ENCODE assay signal across 10 cellular contexts in the genomic region with DNA sequence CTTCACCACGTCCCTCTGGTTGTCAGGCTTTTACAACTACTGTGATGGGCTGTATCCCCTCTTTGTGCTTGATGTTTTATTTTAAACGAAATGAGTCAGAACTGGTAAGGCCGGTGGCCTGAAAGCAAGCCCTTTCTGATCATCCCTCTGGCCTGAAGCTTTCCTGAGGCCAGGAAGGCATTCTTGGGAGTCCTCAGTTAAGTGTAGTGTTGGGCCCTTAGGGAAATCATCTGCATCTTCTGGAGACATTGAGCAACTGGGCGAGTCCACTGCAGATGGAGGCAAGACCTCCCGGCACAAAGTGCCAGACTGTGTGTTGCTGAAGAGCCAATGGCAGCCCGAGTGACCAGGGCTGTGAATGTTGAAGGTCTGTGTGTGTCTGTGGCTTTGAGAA. TPM values are rescaled to one million over a fixed set of nuclear protein-coding genes. Genes with fewer than 3 reads are reported as not detected.
A peak's percentile ranks its signal among the peaks of the same experiment; 100 is the strongest.
DNase-seq lines count a peak whose midpoint lies in the region; TF ChIP-seq lines count a peak whose summit lies in the region.
"Had no signal": no experiment of that assay in that cellular context is flagged by ENCODE, and none has a peak within 500 bp of the region (broad histone marks: within the 10 kb centered on the region; RNA-seq: fewer than 3 reads in every experiment).

No MANE protein-coding gene starts in this region.

- DNase-seq in NCI-H128 (lab: John Stamatoyannopoulos, UW; ENCODE audit: unreplicated experiment): peak; percentile 27
- no peak for DNase-seq in esophagus muscularis mucosa (ENCODE audit: extremely low spot score)
- DNase-seq in mesenchymal stem cell: peak; percentile 41
- no peak for DNase-seq in suprapubic skin (ENCODE audit: low spot score in 2 of 2)
- DNase-seq in NCI-H2227 treated with DMSO at 0.1 percent for 48 hours (lab: John Stamatoyannopoulos, UW): no peak
- DNase-seq in NCI-H446 treated with DMSO at 0.1 percent for 48 hours (lab: John Stamatoyannopoulos, UW): no peak
- DNase-seq in SHP77 treated with DMSO at 0.1 percent for 48 hours (lab: John Stamatoyannopoulos, UW): no peak
- DNase-seq: sigmoid colon, uterus had no signal

- no peak overlapping the region for H3K14ac ChIP-seq in mesenchymal stem cell (ENCODE audit: low read length in 2 of 2)

- H2AK5ac ChIP-seq in mesenchymal stem cell (ENCODE audit: low read length, severe bottlenecking): no peak overlapping the region

- intact Hi-C loops in esophagus muscularis mucosa (cut with DNase I): no loop called here

- H3K27ac ChIP-seq in esophagus muscularis mucosa (replicated peaks in 1 of 4): peak overlapping the region in 1 of 4 donors; percentile 23
- no peak overlapping the region for H3K27ac ChIP-seq in mesenchymal stem cell (ENCODE audit: low read length, poor library complexity, severe bottlenecking)
- no peak overlapping the region for H3K27ac ChIP-seq in suprapubic skin
- H3K27ac ChIP-seq: left lung, uterus had no signal

- peak overlapping the region; percentile 99 for H3K4me2 ChIP-seq in mesenchymal stem cell (ENCODE audit: low read length, poor library complexity, severe bottlenecking)

- no peak overlapping the region for H3K4ac ChIP-seq in mesenchymal stem cell (ENCODE audit: low read depth in 1 of 2, low read length in 2 of 2)

- H2BK120ac ChIP-seq in mesenchymal stem cell (ENCODE audit: low read depth, low read length): no peak overlapping the region

- 73% methylated on average over 5 of the region's 6 CpGs for WGBS in esophagus muscularis mucosa
- 26% methylated on average over 4 of the region's 6 CpGs for WGBS in mesenchymal stem cell
- WGBS in suprapubic skin: 63% methylated on average over 5 of the region's 6 CpGs

- no peak overlapping the region for H3K23ac ChIP-seq in mesenchymal stem cell (ENCODE audit: low read length in 2 of 2)

- peak overlapping the region; percentile 12 for H4K8ac ChIP-seq in mesenchymal stem cell (ENCODE audit: low read length)

- H2AFZ ChIP-seq in mesenchymal stem cell (ENCODE audit: low read depth, low read length): peak overlapping the region; percentile 24

- TF ChIP-seq EP300 in esophagus muscularis mucosa (IDR thresholded peaks at IDR 0.05): no peak
- TF ChIP-seq EP300 in suprapubic skin (IDR thresholded peaks at IDR 0.05): no peak

- H3K9ac ChIP-seq in mesenchymal stem cell (ENCODE audit: low read length): peak overlapping the region; percentile 54

- peak overlapping the region; percentile 16 for H2BK15ac ChIP-seq in mesenchymal stem cell (ENCODE audit: low read depth, poor library complexity, severe bottlenecking)

- TF ChIP-seq POLR2A in esophagus muscularis mucosa (IDR thresholded peaks at IDR 0.05; ENCODE audit: low read depth) (no peak), suprapubic skin (IDR thresholded peaks at IDR 0.05) (no peak)

- no peak overlapping the region for H4K91ac ChIP-seq in mesenchymal stem cell (ENCODE audit: low read length)

- no peak overlapping the region for H3K18ac ChIP-seq in mesenchymal stem cell (ENCODE audit: low read depth in 1 of 2, low read length in 2 of 2)

- H3K79me1 ChIP-seq in mesenchymal stem cell (replicated peaks; ENCODE audit: low read length, poor library complexity, severe bottlenecking): no peaks in the 10 kb centered on the region

- H3K4me3 ChIP-seq in esophagus muscularis mucosa (peak overlapping the region; percentile 49 to 58 (median 51)), mesenchymal stem cell (ENCODE audit: insufficient read depth in 1 of 2, low read depth in 1 of 2, low read length in 2 of 2) (peak overlapping the region in 1 of 2 experiments; percentile 74), suprapubic skin (peak overlapping the region; percentile 45)

- H3K36me3 ChIP-seq in esophagus muscularis mucosa: no peaks in the 10 kb centered on the region
- no peaks in the 10 kb centered on the region for H3K36me3 ChIP-seq in mesenchymal stem cell (ENCODE audit: control insufficient read depth in 1 of 2, insufficient read depth in 2 of 2, low read depth in 1 of 2, low read length in 2 of 2)
- H3K36me3 ChIP-seq in suprapubic skin: no peaks in the 10 kb centered on the region
- H3K36me3 ChIP-seq: left lung, sigmoid colon, uterus had no signal

- H3K9me3 ChIP-seq in esophagus muscularis mucosa: peaks cover 0 to 3% (median 1%) of the 10 kb centered on the region in 4 donors
- H3K9me3 ChIP-seq in mesenchymal stem cell (ENCODE audit: control insufficient read depth, low read length): peaks cover 7% of the 10 kb centered on the region
- H3K9me3 ChIP-seq in suprapubic skin: no peaks in the 10 kb centered on the region
- H3K9me3 ChIP-seq: sigmoid colon, uterus had no signal

- H3K27me3 ChIP-seq in esophagus muscularis mucosa (peaks cover 0 to 28% (median 0%) of the 10 kb centered on the region in 4 donors), mesenchymal stem cell (ENCODE audit: control insufficient read depth in 1 of 2, insufficient read depth in 1 of 2, low read length in 2 of 2) (peaks cover 0 to 20% of the 10 kb centered on the region in 2 experiments), suprapubic skin (peaks cover 10% of the 10 kb centered on the region)
- H3K27me3 ChIP-seq: uterus had no signal

- no peak for TF ChIP-seq CTCF in esophagus muscularis mucosa (IDR thresholded peaks at IDR 0.05)
- TF ChIP-seq CTCF in suprapubic skin (IDR thresholded peaks at IDR 0.05): no peak

- no peak overlapping the region for H2BK12ac ChIP-seq in mesenchymal stem cell (ENCODE audit: low read length in 2 of 2)

- H3K4me1 ChIP-seq in esophagus muscularis mucosa: peaks cover 9 to 21% (median 14%) of the 10 kb centered on the region in 4 donors
- peaks cover 9% of the 10 kb centered on the region for H3K4me1 ChIP-seq in mesenchymal stem cell (ENCODE audit: control insufficient read depth, insufficient read depth, low read depth, low read length)
- peaks cover 14% of the 10 kb centered on the region for H3K4me1 ChIP-seq in suprapubic skin

- H2BK5ac ChIP-seq in mesenchymal stem cell (ENCODE audit: low read depth, low read length, poor library complexity, severe bottlenecking): no peak overlapping the region

RNA-seq across cellular contexts. Expression of a gene that starts 33.0 kb away (rescaled TPM):
- total RNA-seq in esophagus muscularis mucosa: 100 to 1,000 TPM; 111 to 313 (median 155) TPM
- polyA plus RNA-seq in mesenchymal stem cell (2013, experiment 1 of 2): 16.1 TPM
- 15.4 TPM for polyA plus RNA-seq in mesenchymal stem cell (2013, experiment 2 of 2)
- 100 to 1,000 TPM in 2 of 4 donors, 10 to 100 TPM in 2; 80.4 to 118 (median 95.8) TPM for total RNA-seq in suprapubic skin

Comparison
In these comparisons a context has a peak if more than half of its experiments do, and no peak if none do; other contexts are left out.
1. DNase-seq: peak in NCI-H128 (single experiment) and mesenchymal stem cell (single experiment); none in esophagus muscularis mucosa (single experiment), suprapubic skin (0 of 2), NCI-H2227 treated with DMSO at 0.1 percent for 48 hours (single experiment), NCI-H446 treated with DMSO at 0.1 percent for 48 hours (single experiment) and SHP77 treated with DMSO at 0.1 percent for 48 hours (single experiment).